ENCODE assay signal across 15 cellular contexts in the genomic region with DNA sequence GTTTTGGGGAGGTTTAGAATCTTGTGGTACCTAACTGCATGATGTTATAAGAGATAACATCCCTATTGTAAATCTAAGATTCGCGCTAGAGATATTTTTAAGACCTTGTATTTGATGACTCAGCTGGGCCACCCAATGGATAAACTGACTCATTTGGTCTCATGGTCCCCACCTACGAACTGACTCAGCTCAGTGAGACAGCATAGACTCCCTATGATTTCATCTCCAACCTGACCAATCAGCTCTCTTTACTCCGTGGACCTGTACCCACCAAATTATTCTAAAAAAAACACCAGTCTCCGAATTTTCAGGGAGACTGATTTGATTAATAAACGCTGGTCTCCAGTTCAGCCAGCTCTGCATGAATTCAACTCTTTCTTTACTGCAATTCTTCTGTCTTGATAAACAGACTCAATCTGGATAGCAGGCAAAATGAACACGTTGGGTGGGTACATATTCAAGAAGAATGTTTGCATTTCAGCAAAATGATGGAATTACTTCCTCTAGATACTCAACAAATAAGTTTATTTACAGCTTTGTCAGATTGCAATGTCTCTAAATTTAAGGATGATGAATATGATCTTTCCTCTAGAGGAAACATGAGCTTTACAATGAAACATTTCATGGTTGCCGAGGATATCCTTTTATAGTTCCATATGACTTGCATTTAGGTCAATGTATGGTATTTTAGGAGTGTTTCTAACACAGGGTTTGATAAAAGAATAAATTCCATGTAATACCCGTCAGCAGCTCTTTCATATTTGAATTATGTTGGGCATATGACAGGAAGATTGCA.
A peak's percentile ranks its signal among the peaks of the same experiment; 100 is the strongest.
DNase-seq lines count a peak whose midpoint lies in the region; ATAC-seq, FAIRE-seq and TF ChIP-seq lines count a peak whose summit lies in the region.
"Had no signal": no experiment of that assay in that cellular context is flagged by ENCODE, and none has a peak within 500 bp of the region (broad histone marks: within the 10 kb centered on the region; RNA-seq: fewer than 3 reads in every experiment).

No MANE protein-coding gene starts in this region.

- no peak for TF ChIP-seq EP300 in H1 (IDR thresholded peaks at IDR 0.05; ENCODE audit: borderline replicate concordance in 1 of 2, low read depth in 2 of 2, low read length in 2 of 2)
- no peak for TF ChIP-seq EP300 in esophagus muscularis mucosa (IDR thresholded peaks at IDR 0.05)

- H3K14ac ChIP-seq in H1 (ENCODE audit: insufficient read length), result no peak overlapping the region

- POLR2A ChIA-PET in H1 (lab: Charles Lee; ENCODE audit: partially characterized antibody), result no interaction called here

- DNase-seq in H4 (ENCODE audit: low spot score) (peak; percentile 54), SK-MEL-5 (ENCODE audit: low read depth, low spot score) (peak; percentile 76), H1 (ENCODE audit: low read depth in 1 of 2, low spot score in 2 of 2) (no peak), osteocyte (ENCODE audit: extremely low spot score, unreplicated experiment) (no peak), esophagus muscularis mucosa (ENCODE audit: extremely low spot score) (no peak), NCI-H1436 treated with DMSO at 0.1 percent for 48 hours (lab: John Stamatoyannopoulos, UW) (no peak)
- DNase-seq in stimulated activated CD4-positive, alpha-beta T cell treated with anti-CD3 and anti-CD28 coated beads, Interleukin-2, amount 100 ng/mL, for 48 hours, result no peak
- DNase-seq: activated naive CD4-positive, alpha-beta T cell treated with Interleukin-2 at 50 U/mL for 16 hours; CD4-positive, CD25-positive, alpha-beta regulatory T cell; midbrain; NCI-H510A treated with DMSO at 0.1 percent for 48 hours; psoas muscle; stimulated activated CD4-positive, alpha-beta T cell treated with anti-CD3 and anti-CD28 coated beads, Interleukin-4, amount 100 ng/mL, for 1 hour; stimulated activated naive B cell treated with anti-CD40 and anti-IgM and Interleukin-4, amounts not matched to agents 10 μg/mL and 1 μg/mL and 100 μg/mL, for 72 hours had no signal

- no peak overlapping the region for H2AK5ac ChIP-seq in H1 (ENCODE audit: low read depth, low read length)

- 91% methylated on average over 9 of the region's 9 CpGs; no CpG with 5 or more reads in 1 of the 2 experiments for WGBS in H1 (ENCODE audit: extremely low coverage in 1 of 2, insufficient coverage in 1 of 2, insufficient read length in 1 of 2, insufficient replicate concordance in 2 of 2, low coverage in 1 of 2, low lambda C conversion rate in 2 of 2, missing lambda C conversion rate in 1 of 2), 2 experiments
- WGBS in esophagus muscularis mucosa, result 79% methylated on average over 9 of the region's 9 CpGs

- H3K79me1 ChIP-seq in H1 (ENCODE audit: low read depth, low read length), result no peaks in the 10 kb centered on the region

- intact Hi-C loops in esophagus muscularis mucosa (cut with DNase I), result no loop called here

- no peak overlapping the region for H2BK15ac ChIP-seq in H1 (ENCODE audit: low read length)

- H3K4ac ChIP-seq in H1 (replicated peaks; ENCODE audit: insufficient read length, low read depth, low read length), result no peak overlapping the region

- H3K27me3 ChIP-seq in H1 (replicated peaks in 1 of 4; ENCODE audit: control insufficient read depth in 3 of 4, extremely low read depth in 1 of 4, insufficient read depth in 3 of 4, low read length in 3 of 4) (no peaks in the 10 kb centered on the region), esophagus muscularis mucosa (no peaks in the 10 kb centered on the region)

- H3K4me1 ChIP-seq in H1 (replicated peaks in 1 of 4; ENCODE audit: control insufficient read depth in 3 of 4, insufficient read depth in 4 of 4, low read length in 3 of 4) (no peaks in the 10 kb centered on the region), esophagus muscularis mucosa (peaks cover 0 to 4% (median 0%) of the 10 kb centered on the region in 4 donors)
- H3K4me1 ChIP-seq: psoas muscle had no signal

- no peak overlapping the region for H4K5ac ChIP-seq in H1 (ENCODE audit: insufficient read length, low read depth, low read length)

- no peak overlapping the region for H3K4me2 ChIP-seq in H1 (ENCODE audit: insufficient read depth in 1 of 2, low read depth in 2 of 2, low read length in 2 of 2)

- CTCF ChIA-PET in H1 (lab: Charles Lee; ENCODE audit: partially characterized antibody), result no interaction called here

- no peak for ATAC-seq in GM21515 (IDR thresholded peaks at IDR 0.05; ENCODE audit: unreplicated experiment)
- ATAC-seq: psoas muscle; stimulated activated naive B cell treated with anti-CD40 and anti-IgM and Interleukin-4, amounts not matched to agents 10 μg/mL and 1 μg/mL and 100 μg/mL, for 72 hours had no signal

- H2BK120ac ChIP-seq in H1 (replicated peaks; ENCODE audit: low read depth, low read length), result no peak overlapping the region

- H4K91ac ChIP-seq in H1 (replicated peaks; ENCODE audit: insufficient read length, low read length), result no peak overlapping the region

- H3K27ac ChIP-seq in H1 (ENCODE audit: low read depth, low read length) (no peak overlapping the region), esophagus muscularis mucosa (replicated peaks in 1 of 4) (no peak overlapping the region)
- H3K27ac ChIP-seq: psoas muscle had no signal

- H3K4me3 Mint-ChIP-seq in osteocyte (ENCODE audit: unreplicated experiment), result peak overlapping the region; percentile 70
- H3K4me3 Mint-ChIP-seq: CD4-positive, CD25-positive, alpha-beta regulatory T cell; stimulated activated naive B cell treated with anti-CD40 and anti-IgM and Interleukin-4, amounts not matched to agents 10 μg/mL and 1 μg/mL and 100 μg/mL, for 72 hours had no signal

- TF ChIP-seq CTCF in H1 (IDR thresholded peaks at IDR 0.05; ENCODE audit: control extremely low read depth in 1 of 3, insufficient read depth in 1 of 3, low read depth in 1 of 3, low read length in 3 of 3), result no peak
- TF ChIP-seq CTCF in osteocyte (IDR thresholded peaks at IDR 0.05), result no peak
- no peak for TF ChIP-seq CTCF in esophagus muscularis mucosa (IDR thresholded peaks at IDR 0.05)

- H3K4me1 Mint-ChIP-seq in osteocyte (ENCODE audit: unreplicated experiment), result peaks cover 24% of the 10 kb centered on the region
- H3K4me1 Mint-ChIP-seq: CD4-positive, CD25-positive, alpha-beta regulatory T cell; stimulated activated naive B cell treated with anti-CD40 and anti-IgM and Interleukin-4, amounts not matched to agents 10 μg/mL and 1 μg/mL and 100 μg/mL, for 72 hours had no signal

- H3K23ac ChIP-seq in H1 (ENCODE audit: insufficient read length), result no peak overlapping the region

- no peak overlapping the region for H3K9ac ChIP-seq in H1 (replicated peaks in 1 of 4; ENCODE audit: extremely low read depth in 1 of 4, low read depth in 3 of 4, low read length in 3 of 4)

- no peaks in the 10 kb centered on the region for H3K23me2 ChIP-seq in H1 (ENCODE audit: low read depth, low read length)

- 0 out of 2 replicates have a peak overlapping the region, but pooled peaks have one; percentile 34 for H2AFZ ChIP-seq in H1 (ENCODE audit: low read length)

- H2BK20ac ChIP-seq in H1 (ENCODE audit: low read length), result no peak overlapping the region

- H4K8ac ChIP-seq in H1 (ENCODE audit: extremely low read depth, insufficient read depth, low read length), result no peak overlapping the region

- H3K9me3 Mint-ChIP-seq in osteocyte (ENCODE audit: unreplicated experiment), result no peaks in the 10 kb centered on the region
- H3K9me3 Mint-ChIP-seq: stimulated activated naive B cell treated with anti-CD40 and anti-IgM and Interleukin-4, amounts not matched to agents 10 μg/mL and 1 μg/mL and 100 μg/mL, for 72 hours had no signal

- H3K27me3 Mint-ChIP-seq in osteocyte (ENCODE audit: unreplicated experiment), result no peaks in the 10 kb centered on the region
- H3K27me3 Mint-ChIP-seq: CD4-positive, CD25-positive, alpha-beta regulatory T cell; stimulated activated naive B cell treated with anti-CD40 and anti-IgM and Interleukin-4, amounts not matched to agents 10 μg/mL and 1 μg/mL and 100 μg/mL, for 72 hours had no signal

- peak overlapping the region; percentile 94 for H3K27ac Mint-ChIP-seq in osteocyte (ENCODE audit: unreplicated experiment)
- H3K27ac Mint-ChIP-seq: CD4-positive, CD25-positive, alpha-beta regulatory T cell; stimulated activated naive B cell treated with anti-CD40 and anti-IgM and Interleukin-4, amounts not matched to agents 10 μg/mL and 1 μg/mL and 100 μg/mL, for 72 hours had no signal

- no peaks in the 10 kb centered on the region for H3K79me2 ChIP-seq in H1 (ENCODE audit: control insufficient read depth in 1 of 2, insufficient read depth in 2 of 2, low read length in 2 of 2)

- no peak overlapping the region for H3K4me3 ChIP-seq in H1 (ENCODE audit: extremely low read depth in 1 of 4, insufficient read depth in 2 of 4, low read depth in 3 of 4, low read length in 4 of 4)
- H3K4me3 ChIP-seq in esophagus muscularis mucosa, result no peak overlapping the region
- H3K4me3 ChIP-seq: psoas muscle had no signal

- H3K36me3 ChIP-seq in H1 (ENCODE audit: control insufficient read depth in 2 of 4, insufficient read depth in 4 of 4, low read length in 3 of 4) (no peaks in the 10 kb centered on the region), esophagus muscularis mucosa (no peaks in the 10 kb centered on the region)

- no peak overlapping the region for H2BK5ac ChIP-seq in H1 (ENCODE audit: low read depth, low read length)

- in situ Hi-C loops in SK-MEL-5 (cut with HindIII; ENCODE audit: low pct_unique_long_range_greater_than_20kb, low sequenced_read_pairs), result no loop called here

- no peaks in the 10 kb centered on the region for H4K20me1 ChIP-seq in H1 (replicated peaks in 1 of 2; ENCODE audit: control insufficient read depth in 1 of 2, insufficient read depth in 2 of 2, low read length in 2 of 2)

- TF ChIP-seq POLR2A in H1 (IDR thresholded peaks at IDR 0.05; ENCODE audit: control extremely low read depth in 1 of 2, low read depth in 2 of 2, low read length in 2 of 2) (no peak), esophagus muscularis mucosa (IDR thresholded peaks at IDR 0.05; ENCODE audit: low read depth) (no peak)

- no peak for TF ChIP-seq RAD21 in H1 (IDR thresholded peaks at IDR 0.05 in 1 of 2, conservative IDR thresholded peaks at IDR 0.05 in 1 of 2; ENCODE audit: low read depth in 2 of 2, low read length in 2 of 2)

- no peaks in the 10 kb centered on the region for H3K36me3 Mint-ChIP-seq in osteocyte (ENCODE audit: unreplicated experiment)
- H3K36me3 Mint-ChIP-seq: CD4-positive, CD25-positive, alpha-beta regulatory T cell; stimulated activated naive B cell treated with anti-CD40 and anti-IgM and Interleukin-4, amounts not matched to agents 10 μg/mL and 1 μg/mL and 100 μg/mL, for 72 hours had no signal

- H3K56ac ChIP-seq in H1 (replicated peaks; ENCODE audit: insufficient read length, low read depth, low read length), result no peak overlapping the region

- no peak for FAIRE-seq in H1 (lab: Jason Lieb, UNC)

- H3K9me3 ChIP-seq in H1 (ENCODE audit: insufficient read depth in 2 of 2, low read depth in 1 of 2, low read length in 1 of 2), result no peaks in the 10 kb centered on the region
- H3K9me3 ChIP-seq in esophagus muscularis mucosa, result no peaks in the 10 kb centered on the region
- H3K9me3 ChIP-seq: psoas muscle had no signal

- H2BK12ac ChIP-seq in H1 (ENCODE audit: low read depth, low read length), result no peak overlapping the region

- H3K18ac ChIP-seq in H1 (ENCODE audit: extremely low read depth, low read length), result no peak overlapping the region

Comparison
In these comparisons a context has a peak if more than half of its experiments do, and no peak if none do; other contexts are left out.
1. DNase-seq: peak in H4 (single experiment) and SK-MEL-5 (single experiment); none in H1 (0 of 2), osteocyte (single experiment), esophagus muscularis mucosa (single experiment), stimulated activated CD4-positive, alpha-beta T cell treated with anti-CD3 and anti-CD28 coated beads, Interleukin-2, amount 100 ng/mL, for 48 hours (0 of 2) and NCI-H1436 treated with DMSO at 0.1 percent for 48 hours (single experiment).